Comparison of ENCODE assay signal across 1 cellular context in genomic region chr9:89923961-89924504, GRCh38.
A peak's percentile ranks its signal among the peaks of the same experiment; 100 is the strongest.
TF ChIP-seq lines count a peak whose summit lies in the region.

No MANE protein-coding gene starts in this region.

TF ChIP-seq in HepG2, 621 proteins besides CTCF, POLR2A, EP300 and RAD21 (continued from another document and continues in another):
- no peak for TF ChIP-seq MXD1 (CRISPR knock-in tag; IDR thresholded peaks at IDR 0.05)
- no peak for TF ChIP-seq NAIF1 (CRISPR knock-in tag; IDR thresholded peaks at IDR 0.05; ENCODE audit: borderline replicate concordance)
- TF ChIP-seq SNAI1 (CRISPR knock-in tag; IDR thresholded peaks at IDR 0.05; ENCODE audit: borderline replicate concordance), result no peak
- no peak for TF ChIP-seq FLYWCH1 (CRISPR knock-in tag; IDR thresholded peaks at IDR 0.05)
- TF ChIP-seq ZBTB49 (CRISPR knock-in tag; IDR thresholded peaks at IDR 0.05; ENCODE audit: borderline replicate concordance), result no peak
- no peak for TF ChIP-seq ZNF75D (CRISPR knock-in tag; IDR thresholded peaks at IDR 0.05; ENCODE audit: borderline replicate concordance)
- no peak for TF ChIP-seq EHMT2 (IDR thresholded peaks at IDR 0.05; ENCODE audit: borderline replicate concordance, low read depth, low read length)
- TF ChIP-seq IRF2 (CRISPR knock-in tag; IDR thresholded peaks at IDR 0.05), result no peak
- TF ChIP-seq ZMAT5 (CRISPR knock-in tag; IDR thresholded peaks at IDR 0.05; ENCODE audit: borderline replicate concordance, low read depth), result no peak
- TF ChIP-seq RAD51 (IDR thresholded peaks at IDR 0.05; ENCODE audit: borderline replicate concordance), result peak; percentile 43; the same call in 1 of the 2 replicates
- peak; percentile 37; the same call in 1 of the 2 replicates for TF ChIP-seq ELF3 (CRISPR knock-in tag; IDR thresholded peaks at IDR 0.05)
- no peak for TF ChIP-seq CERS6 (CRISPR knock-in tag; IDR thresholded peaks at IDR 0.05)
- TF ChIP-seq IRX3 (CRISPR knock-in tag; IDR thresholded peaks at IDR 0.05; ENCODE audit: borderline replicate concordance, low read depth), result no peak
- TF ChIP-seq ZGPAT (CRISPR knock-in tag; IDR thresholded peaks at IDR 0.05), result 0 out of 2 replicates have a peak, but pooled peaks have one; percentile 25
- TF ChIP-seq E2F1 (CRISPR knock-in tag; IDR thresholded peaks at IDR 0.05), result no peak
- TF ChIP-seq MAFF (IDR thresholded peaks at IDR 0.05; ENCODE audit: low read depth, low read length), result no peak
- TF ChIP-seq HNF1A (IDR thresholded peaks at IDR 0.05; ENCODE audit: low read depth), result no peak
- no peak for TF ChIP-seq HNF1A (CRISPR knock-in tag; IDR thresholded peaks at IDR 0.05; ENCODE audit: borderline replicate concordance)
- TF ChIP-seq EZH2 (conservative IDR thresholded peaks at IDR 0.05; ENCODE audit: low read depth, low read length), result no peak
- TF ChIP-seq MEIS2 (CRISPR knock-in tag; IDR thresholded peaks at IDR 0.05), result peak; percentile 62; the same call in 1 of the 2 replicates
- TF ChIP-seq NCOA5 (CRISPR knock-in tag; IDR thresholded peaks at IDR 0.05), result no peak
- TF ChIP-seq ZXDC (CRISPR knock-in tag; IDR thresholded peaks at IDR 0.05), result no peak
- TF ChIP-seq RBM22 (optimal IDR thresholded peaks at IDR 0.05; ENCODE audit: low read length), result no peak
- TF ChIP-seq ZNF275 (CRISPR knock-in tag; IDR thresholded peaks at IDR 0.05; ENCODE audit: borderline replicate concordance), result no peak
- TF ChIP-seq SMARCE1 (IDR thresholded peaks at IDR 0.05; ENCODE audit: borderline replicate concordance), result no peak
- no peak for TF ChIP-seq ZNF772 (CRISPR knock-in tag; IDR thresholded peaks at IDR 0.05)
- TF ChIP-seq ZNF549 (CRISPR knock-in tag; IDR thresholded peaks at IDR 0.05), result no peak
- TF ChIP-seq SIN3A (IDR thresholded peaks at IDR 0.05; ENCODE audit: borderline replicate concordance, low read depth, low read length), result no peak
- no peak for TF ChIP-seq TRAFD1 (CRISPR knock-in tag; IDR thresholded peaks at IDR 0.05; ENCODE audit: borderline replicate concordance)
- no peak for TF ChIP-seq SIX1 (CRISPR knock-in tag; IDR thresholded peaks at IDR 0.05; ENCODE audit: borderline replicate concordance)
- no peak for TF ChIP-seq SIX4 (CRISPR knock-in tag; IDR thresholded peaks at IDR 0.05)
- TF ChIP-seq ETV5 (CRISPR knock-in tag; IDR thresholded peaks at IDR 0.05; ENCODE audit: borderline replicate concordance), result no peak
- peak; percentile 41; the same call in 1 of the 2 replicates for TF ChIP-seq ISL2 (CRISPR knock-in tag; IDR thresholded peaks at IDR 0.05)
- no peak for TF ChIP-seq KLF13 (CRISPR knock-in tag; IDR thresholded peaks at IDR 0.05)
- TF ChIP-seq ZEB1 (IDR thresholded peaks at IDR 0.05; ENCODE audit: insufficient replicate concordance, low read depth), result no peak
- TF ChIP-seq DR1 (CRISPR knock-in tag; IDR thresholded peaks at IDR 0.05), result no peak
- TF ChIP-seq MZF1 (CRISPR knock-in tag; IDR thresholded peaks at IDR 0.05; ENCODE audit: borderline replicate concordance), result no peak
- TF ChIP-seq REXO4 (CRISPR knock-in tag; IDR thresholded peaks at IDR 0.05; ENCODE audit: borderline replicate concordance), result no peak
- TF ChIP-seq PITX1 (CRISPR knock-in tag; IDR thresholded peaks at IDR 0.05), result no peak
- no peak for TF ChIP-seq SRSF1 (optimal IDR thresholded peaks at IDR 0.05; ENCODE audit: low read depth, low read length)
- no peak for TF ChIP-seq KLF9 (CRISPR knock-in tag; IDR thresholded peaks at IDR 0.05; ENCODE audit: low read depth)
- TF ChIP-seq ZNF281 (CRISPR knock-in tag; IDR thresholded peaks at IDR 0.05; ENCODE audit: borderline replicate concordance), result no peak
- 0 out of 2 replicates have a peak, but pooled peaks have one; percentile 29 for TF ChIP-seq DPF2 (CRISPR knock-in tag; IDR thresholded peaks at IDR 0.05; ENCODE audit: borderline replicate concordance, low read depth)
